ENCODE assay signal across 1 cellular context in the genomic region with DNA sequence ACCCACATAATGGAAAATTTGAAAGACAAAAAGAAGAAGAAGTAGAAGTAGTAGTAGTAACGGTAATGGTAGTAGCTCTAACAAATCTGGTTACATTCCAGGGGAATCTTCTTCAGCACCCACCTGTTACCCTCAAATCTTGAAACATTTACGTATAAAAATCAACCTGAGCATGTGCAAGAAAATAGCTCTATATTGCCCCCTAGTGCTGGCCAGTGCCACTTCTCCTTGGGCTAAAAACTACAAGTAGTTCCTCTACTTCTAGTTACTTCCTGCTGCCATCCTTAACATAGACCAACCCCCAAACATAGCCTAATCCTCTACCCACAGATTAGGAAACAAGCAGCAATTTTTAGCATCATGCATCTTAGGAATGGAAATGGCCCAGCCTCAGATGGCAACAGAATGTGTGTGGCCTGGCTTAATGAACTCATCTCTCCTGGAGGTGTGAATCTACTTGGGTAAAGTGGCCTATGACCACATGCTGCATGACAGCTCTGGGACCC.
TF ChIP-seq lines count a peak whose summit lies in the region.

No MANE protein-coding gene starts in this region.

TF ChIP-seq in HepG2, 621 proteins besides CTCF, POLR2A, EP300 and RAD21 (continued from another document):
- TF ChIP-seq ZNF124 (CRISPR knock-in tag; IDR thresholded peaks at IDR 0.05) (no peak), ATF7 (IDR thresholded peaks at IDR 0.05) (no peak), ATF7 (CRISPR knock-in tag; IDR thresholded peaks at IDR 0.05) (no peak), FOXA1 (IDR thresholded peaks at IDR 0.05) (no peak), FOXA1 (CRISPR knock-in tag; IDR thresholded peaks at IDR 0.05) (no peak), GPN1 (CRISPR knock-in tag; IDR thresholded peaks at IDR 0.05; ENCODE audit: borderline replicate concordance) (no peak), CEBPG (CRISPR knock-in tag; IDR thresholded peaks at IDR 0.05) (no peak), ZNF121 (CRISPR knock-in tag; IDR thresholded peaks at IDR 0.05) (no peak), ZFX (CRISPR knock-in tag; IDR thresholded peaks at IDR 0.05; ENCODE audit: low read depth) (peak; percentile 34; the same call in 1 of the 2 replicates), ZNF790 (CRISPR knock-in tag; IDR thresholded peaks at IDR 0.05; ENCODE audit: borderline replicate concordance) (no peak), JARID2 (CRISPR knock-in tag; IDR thresholded peaks at IDR 0.05; ENCODE audit: insufficient replicate concordance) (no peak), KLF16 (CRISPR knock-in tag; IDR thresholded peaks at IDR 0.05) (no peak), CC2D1A (CRISPR knock-in tag; IDR thresholded peaks at IDR 0.05) (0 out of 2 replicates have a peak, but pooled peaks have one; percentile 79), KDM2A (CRISPR knock-in tag; IDR thresholded peaks at IDR 0.05; ENCODE audit: borderline replicate concordance, low read depth) (no peak), HNF4A (CRISPR knock-in tag; IDR thresholded peaks at IDR 0.05) (no peak), HOXA7 (CRISPR knock-in tag; IDR thresholded peaks at IDR 0.05) (no peak), MTA3 (CRISPR knock-in tag; IDR thresholded peaks at IDR 0.05) (no peak), ZNF552 (CRISPR knock-in tag; IDR thresholded peaks at IDR 0.05; ENCODE audit: borderline replicate concordance) (no peak), SMC3 (IDR thresholded peaks at IDR 0.05; ENCODE audit: low read length) (peak; percentile 83), ZNF570 (CRISPR knock-in tag; IDR thresholded peaks at IDR 0.05; ENCODE audit: borderline replicate concordance) (no peak), ZSCAN12 (CRISPR knock-in tag; IDR thresholded peaks at IDR 0.05) (no peak), ZNF615 (CRISPR knock-in tag; IDR thresholded peaks at IDR 0.05; ENCODE audit: borderline replicate concordance) (no peak), SP1 (IDR thresholded peaks at IDR 0.05) (no peak), SP1 (CRISPR knock-in tag; IDR thresholded peaks at IDR 0.05) (no peak), ZNF782 (CRISPR knock-in tag; IDR thresholded peaks at IDR 0.05; ENCODE audit: borderline replicate concordance) (no peak)
- TF ChIP-seq, protein P1, sequence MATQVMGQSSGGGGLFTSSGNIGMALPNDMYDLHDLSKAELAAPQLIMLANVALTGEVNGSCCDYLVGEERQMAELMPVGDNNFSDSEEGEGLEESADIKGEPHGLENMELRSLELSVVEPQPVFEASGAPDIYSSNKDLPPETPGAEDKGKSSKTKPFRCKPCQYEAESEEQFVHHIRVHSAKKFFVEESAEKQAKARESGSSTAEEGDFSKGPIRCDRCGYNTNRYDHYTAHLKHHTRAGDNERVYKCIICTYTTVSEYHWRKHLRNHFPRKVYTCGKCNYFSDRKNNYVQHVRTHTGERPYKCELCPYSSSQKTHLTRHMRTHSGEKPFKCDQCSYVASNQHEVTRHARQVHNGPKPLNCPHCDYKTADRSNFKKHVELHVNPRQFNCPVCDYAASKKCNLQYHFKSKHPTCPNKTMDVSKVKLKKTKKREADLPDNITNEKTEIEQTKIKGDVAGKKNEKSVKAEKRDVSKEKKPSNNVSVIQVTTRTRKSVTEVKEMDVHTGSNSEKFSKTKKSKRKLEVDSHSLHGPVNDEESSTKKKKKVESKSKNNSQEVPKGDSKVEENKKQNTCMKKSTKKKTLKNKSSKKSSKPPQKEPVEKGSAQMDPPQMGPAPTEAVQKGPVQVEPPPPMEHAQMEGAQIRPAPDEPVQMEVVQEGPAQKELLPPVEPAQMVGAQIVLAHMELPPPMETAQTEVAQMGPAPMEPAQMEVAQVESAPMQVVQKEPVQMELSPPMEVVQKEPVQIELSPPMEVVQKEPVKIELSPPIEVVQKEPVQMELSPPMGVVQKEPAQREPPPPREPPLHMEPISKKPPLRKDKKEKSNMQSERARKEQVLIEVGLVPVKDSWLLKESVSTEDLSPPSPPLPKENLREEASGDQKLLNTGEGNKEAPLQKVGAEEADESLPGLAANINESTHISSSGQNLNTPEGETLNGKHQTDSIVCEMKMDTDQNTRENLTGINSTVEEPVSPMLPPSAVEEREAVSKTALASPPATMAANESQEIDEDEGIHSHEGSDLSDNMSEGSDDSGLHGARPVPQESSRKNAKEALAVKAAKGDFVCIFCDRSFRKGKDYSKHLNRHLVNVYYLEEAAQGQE (IDR thresholded peaks at IDR 0.05; ENCODE audit: borderline replicate concordance in 1 of 2, low read depth in 1 of 2, low read length in 2 of 2), result no peak
- TF ChIP-seq, protein P2, sequence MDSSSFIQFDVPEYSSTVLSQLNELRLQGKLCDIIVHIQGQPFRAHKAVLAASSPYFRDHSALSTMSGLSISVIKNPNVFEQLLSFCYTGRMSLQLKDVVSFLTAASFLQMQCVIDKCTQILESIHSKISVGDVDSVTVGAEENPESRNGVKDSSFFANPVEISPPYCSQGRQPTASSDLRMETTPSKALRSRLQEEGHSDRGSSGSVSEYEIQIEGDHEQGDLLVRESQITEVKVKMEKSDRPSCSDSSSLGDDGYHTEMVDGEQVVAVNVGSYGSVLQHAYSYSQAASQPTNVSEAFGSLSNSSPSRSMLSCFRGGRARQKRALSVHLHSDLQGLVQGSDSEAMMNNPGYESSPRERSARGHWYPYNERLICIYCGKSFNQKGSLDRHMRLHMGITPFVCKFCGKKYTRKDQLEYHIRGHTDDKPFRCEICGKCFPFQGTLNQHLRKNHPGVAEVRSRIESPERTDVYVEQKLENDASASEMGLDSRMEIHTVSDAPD (CRISPR knock-in tag; IDR thresholded peaks at IDR 0.05), result no peak
- TF ChIP-seq, protein P3, sequence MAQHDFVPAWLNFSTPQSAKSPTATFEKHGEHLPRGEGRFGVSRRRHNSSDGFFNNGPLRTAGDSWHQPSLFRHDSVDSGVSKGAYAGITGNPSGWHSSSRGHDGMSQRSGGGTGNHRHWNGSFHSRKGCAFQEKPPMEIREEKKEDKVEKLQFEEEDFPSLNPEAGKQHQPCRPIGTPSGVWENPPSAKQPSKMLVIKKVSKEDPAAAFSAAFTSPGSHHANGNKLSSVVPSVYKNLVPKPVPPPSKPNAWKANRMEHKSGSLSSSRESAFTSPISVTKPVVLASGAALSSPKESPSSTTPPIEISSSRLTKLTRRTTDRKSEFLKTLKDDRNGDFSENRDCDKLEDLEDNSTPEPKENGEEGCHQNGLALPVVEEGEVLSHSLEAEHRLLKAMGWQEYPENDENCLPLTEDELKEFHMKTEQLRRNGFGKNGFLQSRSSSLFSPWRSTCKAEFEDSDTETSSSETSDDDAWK (CRISPR knock-in tag; IDR thresholded peaks at IDR 0.05), result no peak
- TF ChIP-seq, protein P4, sequence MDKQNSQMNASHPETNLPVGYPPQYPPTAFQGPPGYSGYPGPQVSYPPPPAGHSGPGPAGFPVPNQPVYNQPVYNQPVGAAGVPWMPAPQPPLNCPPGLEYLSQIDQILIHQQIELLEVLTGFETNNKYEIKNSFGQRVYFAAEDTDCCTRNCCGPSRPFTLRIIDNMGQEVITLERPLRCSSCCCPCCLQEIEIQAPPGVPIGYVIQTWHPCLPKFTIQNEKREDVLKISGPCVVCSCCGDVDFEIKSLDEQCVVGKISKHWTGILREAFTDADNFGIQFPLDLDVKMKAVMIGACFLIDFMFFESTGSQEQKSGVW (CRISPR knock-in tag; IDR thresholded peaks at IDR 0.05; ENCODE audit: borderline replicate concordance), result no peak
- TF ChIP-seq, protein P5, sequence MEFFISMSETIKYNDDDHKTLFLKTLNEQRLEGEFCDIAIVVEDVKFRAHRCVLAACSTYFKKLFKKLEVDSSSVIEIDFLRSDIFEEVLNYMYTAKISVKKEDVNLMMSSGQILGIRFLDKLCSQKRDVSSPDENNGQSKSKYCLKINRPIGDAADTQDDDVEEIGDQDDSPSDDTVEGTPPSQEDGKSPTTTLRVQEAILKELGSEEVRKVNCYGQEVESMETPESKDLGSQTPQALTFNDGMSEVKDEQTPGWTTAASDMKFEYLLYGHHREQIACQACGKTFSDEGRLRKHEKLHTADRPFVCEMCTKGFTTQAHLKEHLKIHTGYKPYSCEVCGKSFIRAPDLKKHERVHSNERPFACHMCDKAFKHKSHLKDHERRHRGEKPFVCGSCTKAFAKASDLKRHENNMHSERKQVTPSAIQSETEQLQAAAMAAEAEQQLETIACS (CRISPR knock-in tag; IDR thresholded peaks at IDR 0.05), result no peak
- TF ChIP-seq, protein P6, sequence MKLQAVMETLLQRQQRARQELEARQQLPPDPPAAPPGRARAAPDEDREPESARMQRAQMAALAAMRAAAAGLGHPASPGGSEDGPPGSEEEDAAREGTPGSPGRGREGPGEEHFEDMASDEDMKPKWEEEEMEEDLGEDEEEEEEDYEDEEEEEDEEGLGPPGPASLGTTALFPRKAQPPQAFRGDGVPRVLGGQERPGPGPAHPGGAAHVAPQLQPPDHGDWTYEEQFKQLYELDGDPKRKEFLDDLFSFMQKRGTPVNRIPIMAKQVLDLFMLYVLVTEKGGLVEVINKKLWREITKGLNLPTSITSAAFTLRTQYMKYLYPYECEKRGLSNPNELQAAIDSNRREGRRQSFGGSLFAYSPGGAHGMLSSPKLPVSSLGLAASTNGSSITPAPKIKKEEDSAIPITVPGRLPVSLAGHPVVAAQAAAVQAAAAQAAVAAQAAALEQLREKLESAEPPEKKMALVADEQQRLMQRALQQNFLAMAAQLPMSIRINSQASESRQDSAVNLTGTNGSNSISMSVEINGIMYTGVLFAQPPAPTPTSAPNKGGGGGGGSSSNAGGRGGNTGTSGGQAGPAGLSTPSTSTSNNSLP (IDR thresholded peaks at IDR 0.05; ENCODE audit: low read depth, low read length), result peak; percentile 11; the same call in 1 of the 2 replicates
- TF ChIP-seq, protein P7, sequence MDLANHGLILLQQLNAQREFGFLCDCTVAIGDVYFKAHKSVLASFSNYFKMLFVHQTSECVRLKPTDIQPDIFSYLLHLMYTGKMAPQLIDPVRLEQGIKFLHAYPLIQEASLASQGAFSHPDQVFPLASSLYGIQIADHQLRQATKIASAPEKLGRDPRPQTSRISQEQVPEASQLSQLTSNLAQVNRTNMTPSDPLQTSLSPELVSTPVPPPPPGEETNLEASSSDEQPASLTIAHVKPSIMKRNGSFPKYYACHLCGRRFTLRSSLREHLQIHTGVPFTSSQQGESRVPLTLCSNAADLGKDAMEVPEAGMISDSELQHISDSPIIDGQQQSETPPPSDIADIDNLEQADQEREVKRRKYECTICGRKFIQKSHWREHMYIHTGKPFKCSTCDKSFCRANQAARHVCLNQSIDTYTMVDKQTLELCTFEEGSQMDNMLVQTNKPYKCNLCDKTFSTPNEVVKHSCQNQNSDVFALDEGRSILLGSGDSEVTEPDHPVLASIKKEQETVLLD (CRISPR knock-in tag; IDR thresholded peaks at IDR 0.05; ENCODE audit: low read depth), result no peak
- TF ChIP-seq, protein P8, sequence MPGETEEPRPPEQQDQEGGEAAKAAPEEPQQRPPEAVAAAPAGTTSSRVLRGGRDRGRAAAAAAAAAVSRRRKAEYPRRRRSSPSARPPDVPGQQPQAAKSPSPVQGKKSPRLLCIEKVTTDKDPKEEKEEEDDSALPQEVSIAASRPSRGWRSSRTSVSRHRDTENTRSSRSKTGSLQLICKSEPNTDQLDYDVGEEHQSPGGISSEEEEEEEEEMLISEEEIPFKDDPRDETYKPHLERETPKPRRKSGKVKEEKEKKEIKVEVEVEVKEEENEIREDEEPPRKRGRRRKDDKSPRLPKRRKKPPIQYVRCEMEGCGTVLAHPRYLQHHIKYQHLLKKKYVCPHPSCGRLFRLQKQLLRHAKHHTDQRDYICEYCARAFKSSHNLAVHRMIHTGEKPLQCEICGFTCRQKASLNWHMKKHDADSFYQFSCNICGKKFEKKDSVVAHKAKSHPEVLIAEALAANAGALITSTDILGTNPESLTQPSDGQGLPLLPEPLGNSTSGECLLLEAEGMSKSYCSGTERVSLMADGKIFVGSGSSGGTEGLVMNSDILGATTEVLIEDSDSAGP (CRISPR knock-in tag; IDR thresholded peaks at IDR 0.05; ENCODE audit: borderline replicate concordance), result no peak
